In genomic region chr12:120012067-120012621, GRCh38 we compare ENCODE assay signal across 10 cellular contexts. TPM values are rescaled to one million over a fixed set of nuclear protein-coding genes. Genes with fewer than 3 reads are reported as not detected.
A peak's percentile ranks its signal among the peaks of the same experiment; 100 is the strongest.
DNase-seq lines count a peak whose midpoint lies in the region; ATAC-seq, FAIRE-seq and TF ChIP-seq lines count a peak whose summit lies in the region.
"Had no signal": no experiment of that assay in that cellular context is flagged by ENCODE, and none has a peak within 500 bp of the region (broad histone marks: within the 10 kb centered on the region; RNA-seq: fewer than 3 reads in every experiment).

No MANE protein-coding gene starts in this region.

- H3K79me2 ChIP-seq in Karpas-422 (ENCODE audit: low read length) (peaks cover 64% of the 10 kb centered on the region), MM.1S (ENCODE audit: low read length) (no peaks in the 10 kb centered on the region)

- H3K36me3 Mint-ChIP-seq in immature natural killer cell = peaks cover 0 to 4% (median 3%) of the 10 kb centered on the region in 3 donors
- peaks cover 67% of the 10 kb centered on the region for H3K36me3 Mint-ChIP-seq in stimulated activated naive CD8-positive, alpha-beta T cell treated with anti-CD3 and anti-CD28 coated beads, Interleukin-15, Interleukin-2, amounts not matched to agents 100 ng/mL and 50 ng/mL, for 24 hours (ENCODE audit: low read depth)

- no peak for TF ChIP-seq POLR2A in GM12892 (IDR thresholded peaks at IDR 0.05; ENCODE audit: low read depth, low read length)

- no peak overlapping the region for H3K9ac ChIP-seq in Karpas-422 (ENCODE audit: low read length)
- H3K9ac ChIP-seq in MM.1S (ENCODE audit: low read length) = no peak overlapping the region

- H3K27ac Mint-ChIP-seq in immature natural killer cell = peak overlapping the region; percentile 47 to 83 (median 78)
- peak overlapping the region; percentile 98 for H3K27ac Mint-ChIP-seq in stimulated activated naive CD8-positive, alpha-beta T cell treated with anti-CD3 and anti-CD28 coated beads, Interleukin-15, Interleukin-2, amounts not matched to agents 100 ng/mL and 50 ng/mL, for 24 hours

- no peaks in the 10 kb centered on the region for H3K27me3 Mint-ChIP-seq in immature natural killer cell (ENCODE audit: low read depth in 3 of 3)
- H3K27me3 Mint-ChIP-seq in stimulated activated naive CD8-positive, alpha-beta T cell treated with anti-CD3 and anti-CD28 coated beads, Interleukin-15, Interleukin-2, amounts not matched to agents 100 ng/mL and 50 ng/mL, for 24 hours = no peaks in the 10 kb centered on the region

- H3K4me3 ChIP-seq in Karpas-422 (ENCODE audit: low read length) (no peak overlapping the region), MM.1S (ENCODE audit: low read length) (no peak overlapping the region)

- DNase-seq in GM12892 (ENCODE audit: insufficient read length) (peak; percentile 33), Karpas-422 (peak; percentile 82), immature natural killer cell (peak; percentile 30 to 64 (median 43)), MM.1S (no peak), NCI-H1694 treated with DMSO at 0.1 percent for 48 hours (lab: John Stamatoyannopoulos, UW) (no peak)
- peak; percentile 79 for DNase-seq in activated CD8-positive, alpha-beta memory T cell treated with anti-CD3 and anti-CD28 coated beads, Interleukin-2, amount 50 U/mL, for 48 hours

- peaks cover 22% of the 10 kb centered on the region for H3K4me1 ChIP-seq in Karpas-422 (ENCODE audit: low read length)
- H3K4me1 ChIP-seq in MM.1S (ENCODE audit: low read length) = no peaks in the 10 kb centered on the region

- FAIRE-seq in GM12892 (lab: Jason Lieb, UNC) = peak; percentile 86
- FAIRE-seq: frontal cortex had no signal

- H2AFZ ChIP-seq in Karpas-422 (ENCODE audit: low read length) (no peak overlapping the region), MM.1S (ENCODE audit: low read length) (no peak overlapping the region)

- H3K4me3 Mint-ChIP-seq in immature natural killer cell = peak overlapping the region in 1 of 5 donors; percentile 30
- H3K4me3 Mint-ChIP-seq in stimulated activated naive CD8-positive, alpha-beta T cell treated with anti-CD3 and anti-CD28 coated beads, Interleukin-15, Interleukin-2, amounts not matched to agents 100 ng/mL and 50 ng/mL, for 24 hours = peak overlapping the region; percentile 78

- H3K4me1 Mint-ChIP-seq in immature natural killer cell = peaks cover 50 to 61% of the 10 kb centered on the region in 2 donors
- H3K4me1 Mint-ChIP-seq in stimulated activated naive CD8-positive, alpha-beta T cell treated with anti-CD3 and anti-CD28 coated beads, Interleukin-15, Interleukin-2, amounts not matched to agents 100 ng/mL and 50 ng/mL, for 24 hours (ENCODE audit: low read depth) = peaks cover 99% of the 10 kb centered on the region

- H3K9me2 ChIP-seq in Karpas-422 (replicated peaks; ENCODE audit: insufficient read depth, low read length) (no peaks in the 10 kb centered on the region), MM.1S (replicated peaks; ENCODE audit: insufficient read depth, low read length) (no peaks in the 10 kb centered on the region)

- no peak overlapping the region for H3K4me2 ChIP-seq in Karpas-422 (ENCODE audit: low read depth, low read length, poor library complexity, severe bottlenecking)
- H3K4me2 ChIP-seq in MM.1S (ENCODE audit: low read depth, low read length) = no peak overlapping the region

- H3K9me3 ChIP-seq in Karpas-422 (ENCODE audit: low read length) (no peaks in the 10 kb centered on the region), MM.1S (replicated peaks; ENCODE audit: insufficient read depth, low read length) (no peaks in the 10 kb centered on the region)

- no peaks in the 10 kb centered on the region for H3K9me3 Mint-ChIP-seq in immature natural killer cell
- H3K9me3 Mint-ChIP-seq in stimulated activated naive CD8-positive, alpha-beta T cell treated with anti-CD3 and anti-CD28 coated beads, Interleukin-15, Interleukin-2, amounts not matched to agents 100 ng/mL and 50 ng/mL, for 24 hours = no peaks in the 10 kb centered on the region

- H3K27me3 ChIP-seq in Karpas-422 (ENCODE audit: low read length) (no peaks in the 10 kb centered on the region), MM.1S (replicated peaks; ENCODE audit: insufficient read depth, low read length) (no peaks in the 10 kb centered on the region)

- H3F3A ChIP-seq in MM.1S (ENCODE audit: insufficient read depth, low read length) = no peaks in the 10 kb centered on the region

- ATAC-seq in GM21825 (IDR thresholded peaks at IDR 0.05; ENCODE audit: unreplicated experiment) = peak; percentile 84

- peaks cover 5% of the 10 kb centered on the region; the same call in 1 of the 2 replicates for H3K36me3 ChIP-seq in Karpas-422 (ENCODE audit: insufficient read depth, low read length)
- H3K36me3 ChIP-seq in MM.1S (replicated peaks; ENCODE audit: insufficient read depth, low read length) = no peaks in the 10 kb centered on the region

- TF ChIP-seq CTCF in MM.1S (IDR thresholded peaks at IDR 0.05; ENCODE audit: low read length) = no peak

- H4K20me1 ChIP-seq in Karpas-422 (ENCODE audit: insufficient read depth, low read depth, low read length) (no peaks in the 10 kb centered on the region), MM.1S (ENCODE audit: insufficient read depth, low read length) (no peaks in the 10 kb centered on the region)

- no peak overlapping the region for H3K27ac ChIP-seq in Karpas-422 (ENCODE audit: low read length)
- no peak overlapping the region for H3K27ac ChIP-seq in MM.1S (ENCODE audit: low read length)
- H3K27ac ChIP-seq: HL-60 had no signal

RNA-seq across cellular contexts. Expression of gene BICDL1, which starts 23.1 kb away (rescaled TPM):
- 1.4 TPM for polyA plus RNA-seq in GM12892 (2012; ENCODE audit: missing spikeins)
- 28.5 and 57.6 TPM in 2 replicates for total RNA-seq in Karpas-422 (2014; rRNA removed; shearing (Covaris generic); ENCODE audit: low replicate concordance)
- 1 to 10 TPM in 2 of 3 donors, not detected in 1; 1.0 TPM for polyA plus RNA-seq in immature natural killer cell

Comparison
In these comparisons a context has a peak if more than half of its experiments do, and no peak if none do; other contexts are left out.
1. DNase-seq: peak in GM12892 (single experiment), Karpas-422 (single experiment), activated CD8-positive, alpha-beta memory T cell treated with anti-CD3 and anti-CD28 coated beads, Interleukin-2, amount 50 U/mL, for 48 hours (single experiment) and immature natural killer cell (3 of 3); none in MM.1S (single experiment) and NCI-H1694 treated with DMSO at 0.1 percent for 48 hours (single experiment).